ENCODE assay signal across 1 cellular context in genomic region chr17:47840742-47841487, GRCh38.
TF ChIP-seq lines count a peak whose summit lies in the region.

Gene SCRN2 (minus strand): TSS chr17:47841273. CDS start chr17:47840843, 430 bp downstream.

TF ChIP-seq in HepG2, 621 proteins besides CTCF, POLR2A, EP300 and RAD21 (continued from another document and continues in another):
- no peak for TF ChIP-seq THAP8 (CRISPR knock-in tag; IDR thresholded peaks at IDR 0.05; ENCODE audit: borderline replicate concordance)
- 0 out of 2 replicates have a peak, but pooled peaks have one; percentile 48 for TF ChIP-seq NR2F6 (IDR thresholded peaks at IDR 0.05)
- peak; percentile 78 for TF ChIP-seq NR2F6 (CRISPR knock-in tag; IDR thresholded peaks at IDR 0.05)
- TF ChIP-seq ZSCAN25 (CRISPR knock-in tag; IDR thresholded peaks at IDR 0.05) = peak; percentile 68; the same call in 1 of the 2 replicates
- peak; percentile 62; the same call in 1 of the 2 replicates for TF ChIP-seq ZMYM4 (CRISPR knock-in tag; IDR thresholded peaks at IDR 0.05)
- TF ChIP-seq SATB2 (CRISPR knock-in tag; IDR thresholded peaks at IDR 0.05) = 0 out of 2 replicates have a peak, but pooled peaks have one; percentile 30
- TF ChIP-seq RFX1 (IDR thresholded peaks at IDR 0.05) = no peak
- peak; percentile 87; the same call in 1 of the 2 replicates for TF ChIP-seq GLI4 (CRISPR knock-in tag; IDR thresholded peaks at IDR 0.05; ENCODE audit: borderline replicate concordance)
- no peak for TF ChIP-seq ARNT (IDR thresholded peaks at IDR 0.05)
- no peak for TF ChIP-seq PLSCR1 (CRISPR knock-in tag; IDR thresholded peaks at IDR 0.05; ENCODE audit: borderline replicate concordance)
- TF ChIP-seq ATF1 (CRISPR knock-in tag; IDR thresholded peaks at IDR 0.05) = no peak
- TF ChIP-seq FOXO4 (CRISPR knock-in tag; conservative IDR thresholded peaks at IDR 0.05) = 0 out of 2 replicates have a peak, but pooled peaks have one; percentile 89
- TF ChIP-seq ZNF567 (CRISPR knock-in tag; IDR thresholded peaks at IDR 0.05; ENCODE audit: borderline replicate concordance) = no peak; the same call in 1 of the 2 replicates
- 0 out of 2 replicates have a peak, but pooled peaks have one; percentile 23 for TF ChIP-seq CREBL2 (CRISPR knock-in tag; IDR thresholded peaks at IDR 0.05; ENCODE audit: borderline replicate concordance)
- TF ChIP-seq PTBP1 (IDR thresholded peaks at IDR 0.05; ENCODE audit: low read depth, low read length, poor library complexity, severe bottlenecking) = no peak
- TF ChIP-seq ZNF7 (CRISPR knock-in tag; IDR thresholded peaks at IDR 0.05) = no peak
- no peak for TF ChIP-seq ZNF367 (CRISPR knock-in tag; IDR thresholded peaks at IDR 0.05; ENCODE audit: borderline replicate concordance)
- no peak; the same call in 1 of the 2 replicates for TF ChIP-seq ZNF740 (CRISPR knock-in tag; IDR thresholded peaks at IDR 0.05)
- no peak; the same call in 1 of the 2 replicates for TF ChIP-seq DMTF1 (CRISPR knock-in tag; IDR thresholded peaks at IDR 0.05)
- TF ChIP-seq NR2C2 (CRISPR knock-in tag; IDR thresholded peaks at IDR 0.05; ENCODE audit: borderline replicate concordance) = peak; percentile 97
- 0 out of 2 replicates have a peak, but pooled peaks have one; percentile 18 for TF ChIP-seq SNAPC2 (CRISPR knock-in tag; IDR thresholded peaks at IDR 0.05)
- peak; percentile 73; the same call in 1 of the 2 replicates for TF ChIP-seq PHF21A (CRISPR knock-in tag; IDR thresholded peaks at IDR 0.05)
- no peak; the same call in 1 of the 2 replicates for TF ChIP-seq ZNF639 (CRISPR knock-in tag; conservative IDR thresholded peaks at IDR 0.05)
- peak; percentile 50 for TF ChIP-seq ZBTB33 (CRISPR knock-in tag; IDR thresholded peaks at IDR 0.05)
- TF ChIP-seq PHF20 (CRISPR knock-in tag; IDR thresholded peaks at IDR 0.05) = peak; percentile 70
- TF ChIP-seq ZBTB34 (CRISPR knock-in tag; IDR thresholded peaks at IDR 0.05) = 0 out of 2 replicates have a peak, but pooled peaks have one; percentile 48
- no peak for TF ChIP-seq SIX4 (CRISPR knock-in tag; IDR thresholded peaks at IDR 0.05)
- no peak for TF ChIP-seq SMARCC2 (IDR thresholded peaks at IDR 0.05)
- TF ChIP-seq MYNN (CRISPR knock-in tag; IDR thresholded peaks at IDR 0.05; ENCODE audit: low read depth) = no peak
- TF ChIP-seq ZKSCAN8 (CRISPR knock-in tag; IDR thresholded peaks at IDR 0.05; ENCODE audit: borderline replicate concordance) = 0 out of 2 replicates have a peak, but pooled peaks have one; percentile 7
- TF ChIP-seq HCFC1 (IDR thresholded peaks at IDR 0.05; ENCODE audit: low read depth, low read length) = 0 out of 2 replicates have a peak, but pooled peaks have one; percentile 12
- TF ChIP-seq ZNF232 (CRISPR knock-in tag; IDR thresholded peaks at IDR 0.05; ENCODE audit: borderline replicate concordance) = peak; percentile 29; the same call in 1 of the 2 replicates
- no peak for TF ChIP-seq CHD4 (IDR thresholded peaks at IDR 0.05; ENCODE audit: borderline replicate concordance, low read length)
- TF ChIP-seq BRCA1 (CRISPR knock-in tag; IDR thresholded peaks at IDR 0.05) = no peak
- no peak for TF ChIP-seq ZMAT5 (CRISPR knock-in tag; IDR thresholded peaks at IDR 0.05; ENCODE audit: borderline replicate concordance, low read depth)
- TF ChIP-seq IRF2 (CRISPR knock-in tag; IDR thresholded peaks at IDR 0.05) = peak; percentile 70; the same call in 1 of the 2 replicates
- no peak for TF ChIP-seq NPAS2 (CRISPR knock-in tag; IDR thresholded peaks at IDR 0.05; ENCODE audit: borderline replicate concordance)
- TF ChIP-seq GATAD2A (CRISPR knock-in tag; IDR thresholded peaks at IDR 0.05) = peak; percentile 64; the same call in 1 of the 2 replicates
- peak; percentile 87 for TF ChIP-seq HDAC1 (CRISPR knock-in tag; IDR thresholded peaks at IDR 0.05)
- no peak; the same call in 1 of the 2 replicates for TF ChIP-seq ESRRA (CRISPR knock-in tag; IDR thresholded peaks at IDR 0.05; ENCODE audit: low read depth)
- TF ChIP-seq DRAP1 (CRISPR knock-in tag; IDR thresholded peaks at IDR 0.05) = peak; percentile 84
- TF ChIP-seq SYNCRIP (IDR thresholded peaks at IDR 0.05; ENCODE audit: insufficient read depth, low read depth, low read length) = no peak
- TF ChIP-seq ATF7 (IDR thresholded peaks at IDR 0.05) = no peak
- TF ChIP-seq ATF7 (CRISPR knock-in tag; IDR thresholded peaks at IDR 0.05) = no peak; the same call in 1 of the 2 replicates
- TF ChIP-seq SUZ12 (IDR thresholded peaks at IDR 0.05; ENCODE audit: low read depth, low read length) = no peak
- peak; percentile 57; the same call in 1 of the 2 replicates for TF ChIP-seq MEIS1 (CRISPR knock-in tag; IDR thresholded peaks at IDR 0.05; ENCODE audit: borderline replicate concordance)
- TF ChIP-seq ZBTB25 (CRISPR knock-in tag; IDR thresholded peaks at IDR 0.05) = peak; percentile 69
- TF ChIP-seq ZNF629 (CRISPR knock-in tag; conservative IDR thresholded peaks at IDR 0.05) = peak; percentile 89
- TF ChIP-seq ZNF816 (CRISPR knock-in tag; IDR thresholded peaks at IDR 0.05; ENCODE audit: borderline replicate concordance) = peak; percentile 82
- TF ChIP-seq ZNF282 (IDR thresholded peaks at IDR 0.05; ENCODE audit: partially characterized antibody) = no peak
- TF ChIP-seq ZNF296 (CRISPR knock-in tag; conservative IDR thresholded peaks at IDR 0.05) = 0 out of 2 replicates have a peak, but pooled peaks have one; percentile 19
- TF ChIP-seq DR1 (CRISPR knock-in tag; IDR thresholded peaks at IDR 0.05) = peak; percentile 62; the same call in 1 of the 2 replicates
- no peak for TF ChIP-seq ZNF644 (CRISPR knock-in tag; IDR thresholded peaks at IDR 0.05; ENCODE audit: low read depth)
- peak; percentile 83 for TF ChIP-seq IKZF5 (CRISPR knock-in tag; IDR thresholded peaks at IDR 0.05)
- peak; percentile 81; the same call in 1 of the 2 replicates for TF ChIP-seq RFXANK (CRISPR knock-in tag; IDR thresholded peaks at IDR 0.05)
- peak; percentile 86 for TF ChIP-seq ZNF547 (CRISPR knock-in tag; IDR thresholded peaks at IDR 0.05)
- TF ChIP-seq CCDC6 (CRISPR knock-in tag; IDR thresholded peaks at IDR 0.05) = no peak
- TF ChIP-seq DDIT3 (CRISPR knock-in tag; IDR thresholded peaks at IDR 0.05) = no peak; the same call in 1 of the 2 replicates
